In genomic region chr17:35665662-35666061, GRCh38 we compare ENCODE assay signal across 23 cellular contexts.
DNase-seq lines count a peak whose midpoint lies in the region; ATAC-seq, FAIRE-seq and TF ChIP-seq lines count a peak whose summit lies in the region.
"Had no signal": no experiment of that assay in that cellular context is flagged by ENCODE, and none has a peak within 500 bp of the region (broad histone marks: within the 10 kb centered on the region; RNA-seq: fewer than 3 reads in every experiment).

No MANE protein-coding gene starts in this region.

- TF ChIP-seq RAD21 in liver (IDR thresholded peaks at IDR 0.05) (no peak), HepG2 (CRISPR knock-in tag; IDR thresholded peaks at IDR 0.05) (no peak)

- DNase-seq in HepG2 (ENCODE audit: low spot score): no peak
- no peak for DNase-seq in left lobe of liver (ENCODE audit: low spot score)
- DNase-seq in germinal center (ENCODE audit: low spot score): no peak
- DNase-seq: ACHN; BE2C; C1 segment of cervical spinal cord; CD4-positive, alpha-beta memory T cell; CD4-positive, CD25-positive, alpha-beta regulatory T cell; CD8-positive, alpha-beta memory T cell; COR-L47; DMS 273 treated with DMSO at 0.1 percent for 48 hours; DMS153; DMS53; DMS79; DND-41; EL; GDM1 had no signal

- H3K9me3 ChIP-seq in liver (ENCODE audit: control insufficient read depth in 4 of 4, low read length in 3 of 4) (no peaks in the 10 kb centered on the region), HepG2 (ENCODE audit: low read length) (no peaks in the 10 kb centered on the region)
- H3K9me3 ChIP-seq: BE2C, BLaER1 had no signal

- POLR2A ChIA-PET in HepG2 (lab: Yijun Ruan, JAX): interaction anchor here (1.4 kb wide), 1 partner anchor 65 kb away, joined by 3 read pairs; the partner anchor contains the start of gene RASL10B

- 87% methylated on average over 2 of the region's 2 CpGs for WGBS in liver
- 97% methylated on average over 2 of the region's 2 CpGs for WGBS in HepG2 (ENCODE audit: low lambda C conversion rate)

- no peak for TF ChIP-seq POLR2A in HepG2 (IDR thresholded peaks at IDR 0.05; ENCODE audit: insufficient read depth in 1 of 2, low read depth in 2 of 2, low read length in 2 of 2)

- BruUV-seq in HepG2 (replicated peaks; lab: Mats Ljungman, UMichigan): no TSS peak

- H3K4me3 ChIP-seq in liver (ENCODE audit: low read depth in 1 of 3, low read length in 3 of 3): no peak overlapping the region
- no peak overlapping the region for H3K4me3 ChIP-seq in HepG2 (replicated peaks in 1 of 3; ENCODE audit: insufficient read depth in 1 of 3, low read depth in 2 of 3, low read length in 3 of 3)
- H3K4me3 ChIP-seq: BLaER1, GM12878 had no signal

- no peak overlapping the region for H2AFZ ChIP-seq in HepG2 (ENCODE audit: low read length)

- TF ChIP-seq CTCF in liver (IDR thresholded peaks at IDR 0.05; ENCODE audit: low read depth, low read length, missing input control) (no peak), HepG2 (CRISPR knock-in tag; IDR thresholded peaks at IDR 0.05) (no peak)

- no peak overlapping the region for H3K9ac ChIP-seq in liver (ENCODE audit: low read depth in 1 of 2, low read length in 2 of 2)
- H3K9ac ChIP-seq in HepG2 (ENCODE audit: insufficient read depth, low read depth, low read length): no peak overlapping the region
- H3K9ac ChIP-seq: BLaER1 had no signal

- in situ Hi-C loops in HepG2 (cut with HindIII; ENCODE audit: extremely low pct_ligation_motif_present, low pct_unique_long_range_greater_than_20kb): no loop called here

- CTCF ChIA-PET in HepG2 (lab: Yijun Ruan, JAX; ENCODE audit: low intra/inter-chr PET ratio, low total read pairs): no interaction called here

- peaks cover 4 to 29% (median 19%) of the 10 kb centered on the region in 4 donors for H3K4me1 ChIP-seq in liver (ENCODE audit: control insufficient read depth in 4 of 4, insufficient read depth in 4 of 4, low read length in 3 of 4)
- peaks cover 40% of the 10 kb centered on the region for H3K4me1 ChIP-seq in HepG2 (ENCODE audit: insufficient read depth, low read length)
- H3K4me1 ChIP-seq: BE2C, BLaER1 had no signal

- ATAC-seq in HepG2: no peak
- peak; percentile 7 for ATAC-seq in left lobe of liver
- no peak for ATAC-seq in HG03460 (IDR thresholded peaks at IDR 0.05; ENCODE audit: unreplicated experiment)
- ATAC-seq: GM12878 had no signal

- H3K79me2 ChIP-seq in HepG2 (ENCODE audit: insufficient read depth, low read length): no peaks in the 10 kb centered on the region

- H3K36me3 ChIP-seq in liver (ENCODE audit: control insufficient read depth in 4 of 4, insufficient read depth in 3 of 4, low read depth in 1 of 4, low read length in 3 of 4) (peaks cover 0 to 3% (median 0%) of the 10 kb centered on the region in 4 donors), HepG2 (replicated peaks in 1 of 2; ENCODE audit: control insufficient read depth in 1 of 2, insufficient read depth in 2 of 2, low read length in 2 of 2) (peaks cover 1 to 12% of the 10 kb centered on the region in 2 experiments; a peak in 4 of 5 replicates)

- H4K20me1 ChIP-seq in HepG2 (ENCODE audit: insufficient read depth, low read length): no peaks in the 10 kb centered on the region

- no peak overlapping the region for H3K4me2 ChIP-seq in HepG2 (ENCODE audit: low read depth, low read length)
- H3K4me2 ChIP-seq: BLaER1 had no signal

- intact Hi-C loops in HepG2 (cut with micrococcal nuclease; ENCODE audit: unreplicated experiment): no loop called here

- H3K27me3 ChIP-seq in liver (ENCODE audit: control insufficient read depth in 4 of 4, insufficient read depth in 4 of 4, low read length in 3 of 4): no peaks in the 10 kb centered on the region
- no peaks in the 10 kb centered on the region for H3K27me3 ChIP-seq in HepG2 (ENCODE audit: control insufficient read depth in 1 of 2, insufficient read depth in 2 of 2, low read length in 2 of 2)
- H3K27me3 ChIP-seq: BE2C, BLaER1 had no signal

- TF ChIP-seq EP300 in HepG2 (IDR thresholded peaks at IDR 0.05; ENCODE audit: low read depth in 2 of 2, low read length in 2 of 2) (no peak), HepG2 (CRISPR knock-in tag; IDR thresholded peaks at IDR 0.05; ENCODE audit: borderline replicate concordance) (no peak)

- peak overlapping the region in 1 of 2 donors; percentile 68 for H3K27ac ChIP-seq in liver (ENCODE audit: low read depth in 1 of 2, low read length in 2 of 2)
- H3K27ac ChIP-seq in HepG2 (ENCODE audit: extremely low read length, insufficient read depth, low read length): no peak overlapping the region
- H3K27ac ChIP-seq: 22Rv1, BLaER1 had no signal

- FAIRE-seq in HepG2 (lab: Jason Lieb, UNC): no peak
- FAIRE-seq: GM12878, GM18507 had no signal

TF ChIP-seq in liver, 16 proteins besides CTCF, POLR2A, EP300 and RAD21 (continues in another document):
- no peak for TF ChIP-seq JUND (IDR thresholded peaks at IDR 0.05)
- no peak for TF ChIP-seq ZBTB33 (IDR thresholded peaks at IDR 0.05)

TF ChIP-seq in HepG2, 621 proteins besides CTCF, POLR2A, EP300 and RAD21 (continues in another document):
- TF ChIP-seq ZFAT (CRISPR knock-in tag; conservative IDR thresholded peaks at IDR 0.05) (no peak), SRSF9 (IDR thresholded peaks at IDR 0.05; ENCODE audit: borderline replicate concordance, insufficient read depth, low read depth, low read length, poor library complexity, severe bottlenecking) (no peak), CBX5 (CRISPR knock-in tag; IDR thresholded peaks at IDR 0.05; ENCODE audit: borderline replicate concordance) (no peak), MLXIP (CRISPR knock-in tag; IDR thresholded peaks at IDR 0.05; ENCODE audit: borderline replicate concordance) (no peak), ZNF446 (CRISPR knock-in tag; IDR thresholded peaks at IDR 0.05) (no peak), ZNF597 (CRISPR knock-in tag; IDR thresholded peaks at IDR 0.05) (no peak), ZNF562 (CRISPR knock-in tag; IDR thresholded peaks at IDR 0.05; ENCODE audit: borderline replicate concordance) (no peak), ZNF720 (CRISPR knock-in tag; IDR thresholded peaks at IDR 0.05) (no peak), JDP2 (CRISPR knock-in tag; IDR thresholded peaks at IDR 0.05; ENCODE audit: borderline replicate concordance) (no peak), ELK4 (CRISPR knock-in tag; IDR thresholded peaks at IDR 0.05; ENCODE audit: borderline replicate concordance) (no peak), SOX6 (IDR thresholded peaks at IDR 0.05) (no peak), SOX6 (CRISPR knock-in tag; IDR thresholded peaks at IDR 0.05) (no peak), GPN1 (CRISPR knock-in tag; IDR thresholded peaks at IDR 0.05; ENCODE audit: borderline replicate concordance) (no peak), PATZ1 (CRISPR knock-in tag; IDR thresholded peaks at IDR 0.05) (no peak), ZMYM2 (CRISPR knock-in tag; IDR thresholded peaks at IDR 0.05) (no peak)
